1 cellular context compared by ENCODE assay signal in the genomic region with DNA sequence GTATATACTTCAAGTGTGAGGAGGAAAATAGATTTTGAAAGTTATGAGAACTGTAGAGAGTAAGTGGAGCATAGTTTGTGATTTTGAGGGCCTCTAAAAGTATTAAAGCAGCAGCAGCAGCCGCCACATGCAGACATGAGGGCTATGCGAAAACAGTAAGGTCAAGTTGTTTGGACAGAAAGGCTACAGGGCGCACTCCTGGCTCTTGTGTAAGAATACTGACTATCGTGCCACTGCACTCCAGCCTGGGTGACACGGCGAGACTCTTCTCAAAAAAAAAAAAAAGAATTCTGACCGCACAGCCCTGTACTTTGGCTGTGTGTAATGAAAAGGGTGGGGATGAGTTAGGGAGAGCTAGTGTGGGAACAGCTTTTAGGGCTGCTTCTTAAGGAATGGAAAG. TPM values are rescaled to one million over a fixed set of nuclear protein-coding genes. Genes with fewer than 3 reads are reported as not detected.
"Had no signal": no experiment of that assay in that cellular context is flagged by ENCODE, and none has a peak within 500 bp of the region (broad histone marks: within the 10 kb centered on the region; RNA-seq: fewer than 3 reads in every experiment).

No MANE protein-coding gene starts in this region.

RNA-seq across cellular contexts. Expression of gene TMC7, which starts 10.4 kb away (rescaled TPM):
- total RNA-seq: natural killer cell had no signal
